ENCODE assay signal across 7 cellular contexts in genomic region chr2:6789559-6790138, GRCh38.
"Had no signal": no experiment of that assay in that cellular context is flagged by ENCODE, and none has a peak within 500 bp of the region (broad histone marks: within the 10 kb centered on the region; RNA-seq: fewer than 3 reads in every experiment).

No MANE protein-coding gene starts in this region.

- H2AFZ ChIP-seq: GM23338 had no signal

- H3K27ac Mint-ChIP-seq: GM23338, H9 had no signal

- H3K4me1 Mint-ChIP-seq: GM23338 had no signal

- DNase-seq: H9, HCEC 1CT, IMR-90 had no signal

- ATAC-seq: GM23338 had no signal

- H3K4me2 ChIP-seq: GM23338 had no signal

- H3K4me3 ChIP-seq: GM23338 had no signal

- H3K4me3 Mint-ChIP-seq: GM23338, H9 had no signal

- FAIRE-seq: H1, H54, HTR-8/SVneo had no signal
